Comparison of ENCODE assay signal across 11 cellular contexts in genomic region chr4:139243448-139244365, GRCh38. TPM values are rescaled to one million over a fixed set of nuclear protein-coding genes. Genes with fewer than 3 reads are reported as not detected.
DNase-seq lines count a peak whose midpoint lies in the region; ATAC-seq, FAIRE-seq and TF ChIP-seq lines count a peak whose summit lies in the region.
"Had no signal": no experiment of that assay in that cellular context is flagged by ENCODE, and none has a peak within 500 bp of the region (broad histone marks: within the 10 kb centered on the region; RNA-seq: fewer than 3 reads in every experiment).

No MANE protein-coding gene starts in this region.

- H3K9me3 ChIP-seq in MM.1S (replicated peaks; ENCODE audit: insufficient read depth, low read length) = no peaks in the 10 kb centered on the region
- H3K9me3 ChIP-seq in mesodermal cell (ENCODE audit: control insufficient read depth, low read length) = no peaks in the 10 kb centered on the region
- no peaks in the 10 kb centered on the region for H3K9me3 ChIP-seq in kidney (ENCODE audit: control insufficient read depth in 1 of 2, low read length in 2 of 2)
- H3K9me3 ChIP-seq in CD8-positive, alpha-beta T cell (ENCODE audit: low read length) = no peaks in the 10 kb centered on the region

- no peaks in the 10 kb centered on the region for H3K79me2 ChIP-seq in MM.1S (ENCODE audit: low read length)

- H3K27me3 ChIP-seq in MM.1S (replicated peaks; ENCODE audit: insufficient read depth, low read length) = no peaks in the 10 kb centered on the region
- H3K27me3 ChIP-seq in CD8-positive, alpha-beta T cell (ENCODE audit: insufficient read depth, low read length) = no peaks in the 10 kb centered on the region

- POLR2A ChIA-PET in CD8-positive, alpha-beta T cell (lab: Charles Lee) = no interaction called here

- CTCF ChIA-PET in CD8-positive, alpha-beta T cell (lab: Charles Lee) = interaction anchor here (0.8 kb wide), 1 partner anchor 52 kb away, joined by 3 read pairs; no protein-coding TSS in a partner anchor

- ATAC-seq in GM19328 (IDR thresholded peaks at IDR 0.05; ENCODE audit: unreplicated experiment) = no peak
- no peak for ATAC-seq in stimulated activated naive B cell treated with anti-CD40 and anti-IgM and Interleukin-4, amounts not matched to agents 10 μg/mL and 1 μg/mL and 100 μg/mL, for 72 hours (replicated peaks)
- ATAC-seq in CD8-positive, alpha-beta T cell = no peak

- H3F3A ChIP-seq in MM.1S (ENCODE audit: insufficient read depth, low read length) = peaks cover 18% of the 10 kb centered on the region

- H3K27me3 Mint-ChIP-seq in stimulated activated naive B cell treated with anti-CD40 and anti-IgM and Interleukin-4, amounts not matched to agents 10 μg/mL and 1 μg/mL and 100 μg/mL, for 72 hours = no peaks in the 10 kb centered on the region
- H3K27me3 Mint-ChIP-seq in CD8-positive, alpha-beta T cell (ENCODE audit: low read depth) = no peaks in the 10 kb centered on the region
- H3K27me3 Mint-ChIP-seq: memory B cell had no signal

- peaks cover 0 to 3% of the 10 kb centered on the region in 2 donors for H3K9me3 Mint-ChIP-seq in stimulated activated naive B cell treated with anti-CD40 and anti-IgM and Interleukin-4, amounts not matched to agents 10 μg/mL and 1 μg/mL and 100 μg/mL, for 72 hours
- peaks cover 7% of the 10 kb centered on the region for H3K9me3 Mint-ChIP-seq in CD8-positive, alpha-beta T cell
- H3K9me3 Mint-ChIP-seq: memory B cell had no signal

- peak overlapping the region; percentile 23 for H3K4me2 ChIP-seq in MM.1S (ENCODE audit: low read depth, low read length)

- H3K36me3 Mint-ChIP-seq in stimulated activated naive B cell treated with anti-CD40 and anti-IgM and Interleukin-4, amounts not matched to agents 10 μg/mL and 1 μg/mL and 100 μg/mL, for 72 hours = peaks cover 0 to 3% of the 10 kb centered on the region in 2 donors
- H3K36me3 Mint-ChIP-seq in CD8-positive, alpha-beta T cell = no peaks in the 10 kb centered on the region
- H3K36me3 Mint-ChIP-seq: memory B cell had no signal

- H3K9ac ChIP-seq in MM.1S (ENCODE audit: low read length) (no peak overlapping the region), kidney (ENCODE audit: low read length in 2 of 2) (no peak overlapping the region)

- no peaks in the 10 kb centered on the region for H4K20me1 ChIP-seq in MM.1S (ENCODE audit: insufficient read depth, low read length)

- H2AFZ ChIP-seq in MM.1S (ENCODE audit: low read length) = no peak overlapping the region

- DNase-seq in AG09309 (ENCODE audit: low read depth) (peak; percentile 99), MM.1S (peak; percentile 56), coronary artery (ENCODE audit: low spot score) (no peak), kidney (no peak)
- no peak for DNase-seq in stimulated activated naive B cell treated with anti-CD40 and anti-IgM and Interleukin-4, amounts not matched to agents 10 μg/mL and 1 μg/mL and 100 μg/mL, for 72 hours
- DNase-seq in CD8-positive, alpha-beta T cell = no peak
- DNase-seq: activated naive CD4-positive, alpha-beta T cell treated with Interleukin-2 at 50 U/mL for 16 hours; Caco-2 had no signal

- H3K4me1 ChIP-seq in MM.1S (ENCODE audit: low read length) (peaks cover 28% of the 10 kb centered on the region), mesodermal cell (ENCODE audit: control insufficient read depth, insufficient read depth, low read length, poor library complexity, severe bottlenecking) (peaks cover 17% of the 10 kb centered on the region), kidney (ENCODE audit: control insufficient read depth in 1 of 2, insufficient read depth in 1 of 2, low read depth in 1 of 2, low read length in 2 of 2) (no peaks in the 10 kb centered on the region)
- H3K4me1 ChIP-seq in CD8-positive, alpha-beta T cell (ENCODE audit: insufficient read depth, low read length) = no peaks in the 10 kb centered on the region

- no peaks in the 10 kb centered on the region for H3K36me3 ChIP-seq in MM.1S (replicated peaks; ENCODE audit: insufficient read depth, low read length)
- H3K36me3 ChIP-seq in mesodermal cell (ENCODE audit: control insufficient read depth, insufficient read depth, low read length) = no peaks in the 10 kb centered on the region
- no peaks in the 10 kb centered on the region for H3K36me3 ChIP-seq in kidney (ENCODE audit: control insufficient read depth in 1 of 2, insufficient read depth in 2 of 2, low read length in 2 of 2)
- H3K36me3 ChIP-seq in CD8-positive, alpha-beta T cell (ENCODE audit: insufficient read depth, low read length) = no peaks in the 10 kb centered on the region

- H3K4me3 Mint-ChIP-seq in stimulated activated naive B cell treated with anti-CD40 and anti-IgM and Interleukin-4, amounts not matched to agents 10 μg/mL and 1 μg/mL and 100 μg/mL, for 72 hours = no peak overlapping the region
- H3K4me3 Mint-ChIP-seq in CD8-positive, alpha-beta T cell = no peak overlapping the region
- H3K4me3 Mint-ChIP-seq: memory B cell had no signal

- 86 to 91% methylated on average over 6 to 9 of the region's 12 CpGs for WGBS in mesodermal cell (ENCODE audit: insufficient coverage in 2 of 2), 2 experiments

- TF ChIP-seq CTCF in AG09309 (IDR thresholded peaks at IDR 0.05; ENCODE audit: control insufficient read depth, insufficient read depth, low read depth, low read length, missing control alignments) = no peak
- no peak for TF ChIP-seq CTCF in MM.1S (IDR thresholded peaks at IDR 0.05; ENCODE audit: low read length)
- no peak for TF ChIP-seq CTCF in coronary artery (IDR thresholded peaks at IDR 0.05)
- TF ChIP-seq CTCF in kidney (IDR thresholded peaks at IDR 0.05; ENCODE audit: borderline replicate concordance, extremely low read depth, insufficient read depth) = no peak
- TF ChIP-seq CTCF in CD8-positive, alpha-beta T cell (IDR thresholded peaks at IDR 0.05) = no peak

- intact Hi-C loops in kidney (cut with DNase I) = no loop called here
- intact Hi-C loops in CD8-positive, alpha-beta T cell (cut with DNase I, micrococcal nuclease) = no loop called here

- H3K27ac ChIP-seq in MM.1S (ENCODE audit: low read length) (peak overlapping the region; percentile 77), coronary artery (peak overlapping the region; percentile 49 to 71), mesodermal cell (ENCODE audit: low read depth, low read length, severe bottlenecking) (peak overlapping the region; percentile 10), kidney (ENCODE audit: low read depth in 2 of 2, low read length in 2 of 2) (no peak overlapping the region)
- H3K27ac ChIP-seq in CD8-positive, alpha-beta T cell (ENCODE audit: low read depth, low read length) = no peak overlapping the region

- no peak overlapping the region for H3K27ac Mint-ChIP-seq in stimulated activated naive B cell treated with anti-CD40 and anti-IgM and Interleukin-4, amounts not matched to agents 10 μg/mL and 1 μg/mL and 100 μg/mL, for 72 hours
- no peak overlapping the region for H3K27ac Mint-ChIP-seq in CD8-positive, alpha-beta T cell

- H3K4me1 Mint-ChIP-seq in stimulated activated naive B cell treated with anti-CD40 and anti-IgM and Interleukin-4, amounts not matched to agents 10 μg/mL and 1 μg/mL and 100 μg/mL, for 72 hours = peaks cover 3 to 5% of the 10 kb centered on the region in 2 donors
- no peaks in the 10 kb centered on the region for H3K4me1 Mint-ChIP-seq in CD8-positive, alpha-beta T cell (ENCODE audit: low read depth)

- no peak for FAIRE-seq in kidney (lab: Jason Lieb, UNC)

- no peaks in the 10 kb centered on the region for H3K9me2 ChIP-seq in MM.1S (replicated peaks; ENCODE audit: insufficient read depth, low read length)

- H3K4me3 ChIP-seq in AG09309 (ENCODE audit: control insufficient read depth, low read depth, low read length) = no peak overlapping the region
- no peak overlapping the region for H3K4me3 ChIP-seq in MM.1S (ENCODE audit: low read length)
- H3K4me3 ChIP-seq in coronary artery = no peak overlapping the region
- H3K4me3 ChIP-seq in mesodermal cell (ENCODE audit: extremely low read depth, insufficient read depth, low read length, poor library complexity, severe bottlenecking) = no peak overlapping the region
- H3K4me3 ChIP-seq in kidney (ENCODE audit: low read length in 2 of 2) = no peak overlapping the region
- H3K4me3 ChIP-seq in CD8-positive, alpha-beta T cell (ENCODE audit: low read depth, low read length) = no peak overlapping the region

RNA-seq across cellular contexts. Expression of gene MGARP, which starts 36.3 kb away (rescaled TPM):
- 1.8 TPM for polyA plus RNA-seq in mesodermal cell (2013, experiment 1 of 2)
- 2.2 TPM for polyA plus RNA-seq in mesodermal cell (2013, experiment 2 of 2)
- total RNA-seq in kidney = 0.25 TPM
- 4.3 TPM for polyA plus RNA-seq in kidney (ENCODE audit: insufficient read depth, low read depth, low replicate concordance)
- not detected for total RNA-seq in CD8-positive, alpha-beta T cell

RNA-seq across cellular contexts. Expression of gene NAA15, which starts 57.6 kb away (rescaled TPM):
- polyA plus RNA-seq in mesodermal cell (2013, experiment 1 of 2) = 33.4 TPM
- 36.7 TPM for polyA plus RNA-seq in mesodermal cell (2013, experiment 2 of 2)
- 38.8 TPM for total RNA-seq in kidney
- polyA plus RNA-seq in kidney (ENCODE audit: insufficient read depth, low read depth, low replicate concordance) = 7.0 TPM
- total RNA-seq in CD8-positive, alpha-beta T cell = 10 to 100 TPM; 55.8 to 59.0 TPM

RNA-seq across cellular contexts. Expression of gene NDUFC1, which starts 58.6 kb away (rescaled TPM):
- polyA plus RNA-seq in mesodermal cell (2013, experiment 1 of 2) = 66.6 TPM
- polyA plus RNA-seq in mesodermal cell (2013, experiment 2 of 2) = 67.8 TPM
- 75.9 TPM for total RNA-seq in kidney
- polyA plus RNA-seq in kidney (ENCODE audit: insufficient read depth, low read depth, low replicate concordance) = 378 TPM
- 10 to 100 TPM; 25.5 to 26.5 TPM for total RNA-seq in CD8-positive, alpha-beta T cell

Comparison
In these comparisons a context has a peak if more than half of its experiments do, and no peak if none do; other contexts are left out.
1. DNase-seq: peak in AG09309 (single experiment) and MM.1S (single experiment); none in coronary artery (single experiment), kidney (single experiment), stimulated activated naive B cell treated with anti-CD40 and anti-IgM and Interleukin-4, amounts not matched to agents 10 μg/mL and 1 μg/mL and 100 μg/mL, for 72 hours (single experiment) and CD8-positive, alpha-beta T cell (0 of 7).
2. H3K27ac ChIP-seq: peak in MM.1S (single experiment), coronary artery (2 of 2) and mesodermal cell (single experiment); none in kidney (0 of 2) and CD8-positive, alpha-beta T cell (single experiment).